Comparison of ENCODE assay signal across 8 cellular contexts in the genomic region with DNA sequence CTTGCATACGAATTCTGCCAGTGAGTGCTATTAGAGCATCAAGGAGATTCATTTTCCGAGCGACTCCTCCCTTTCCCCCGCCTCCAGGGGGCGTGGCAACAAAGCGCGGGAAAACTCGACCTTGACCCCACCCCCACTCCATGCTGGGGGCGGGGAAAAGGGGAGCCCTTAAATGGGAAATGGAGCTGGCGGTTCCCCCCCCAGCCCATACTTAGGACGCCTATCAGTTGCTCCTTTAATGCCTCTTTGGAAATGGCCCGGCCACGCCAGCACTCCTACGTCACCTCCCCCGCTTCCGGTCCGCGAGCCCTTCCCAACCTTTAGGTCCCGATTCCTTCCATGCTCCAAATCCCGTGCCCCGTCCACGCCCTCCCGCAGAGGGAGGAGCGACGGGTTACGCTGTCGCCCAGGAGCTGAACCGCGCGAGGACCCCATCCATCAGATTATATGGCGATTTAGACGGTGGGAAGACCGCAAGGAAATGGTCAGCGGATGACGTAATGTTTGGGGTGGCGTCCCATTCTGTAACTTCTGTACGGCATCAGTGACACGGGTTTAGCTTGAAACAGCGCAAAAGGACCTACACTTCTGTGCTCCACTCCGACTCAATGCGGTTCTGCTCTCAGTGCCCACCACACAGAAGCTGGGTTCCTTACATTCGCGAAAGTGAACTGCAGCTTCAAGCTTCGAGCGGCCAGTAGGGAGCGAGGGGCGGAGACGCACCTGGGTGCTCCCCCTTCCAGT. TPM values are rescaled to one million over a fixed set of nuclear protein-coding genes. Genes with fewer than 3 reads are reported as not detected.
DNase-seq lines count a peak whose midpoint lies in the region; ATAC-seq, FAIRE-seq and TF ChIP-seq lines count a peak whose summit lies in the region.

No MANE protein-coding gene starts in this region.

- H3K4me1 Mint-ChIP-seq in natural killer cell treated with Interleukin-12 subunit alpha and Interleukin-12 subunit beta and Interleukin-15 and Interleukin-18, amount 100 ng/mL, for 72 hours (ENCODE audit: low read depth in 2 of 2) = peaks cover 35 to 37% of the 10 kb centered on the region in 2 donors

- no peaks in the 10 kb centered on the region for H3K27me3 Mint-ChIP-seq in natural killer cell treated with Interleukin-12 subunit alpha and Interleukin-12 subunit beta and Interleukin-15 and Interleukin-18, amount 100 ng/mL, for 72 hours

- peaks cover 28% of the 10 kb centered on the region for H4K20me1 ChIP-seq in Loucy (ENCODE audit: insufficient read depth, low read length, poor library complexity, severe bottlenecking)

- H3K36me3 ChIP-seq in Loucy (ENCODE audit: insufficient read depth, low read length) = peaks cover 6% of the 10 kb centered on the region; the same call in 1 of the 2 replicates
- peaks cover 6% of the 10 kb centered on the region for H3K36me3 ChIP-seq in RWPE2 (ENCODE audit: low read depth)

- no peaks in the 10 kb centered on the region for H3K9me3 Mint-ChIP-seq in natural killer cell treated with Interleukin-12 subunit alpha and Interleukin-12 subunit beta and Interleukin-15 and Interleukin-18, amount 100 ng/mL, for 72 hours

- peaks cover 39% of the 10 kb centered on the region for H3K79me2 ChIP-seq in Loucy (ENCODE audit: insufficient read depth, low read length)

- peaks cover 3% of the 10 kb centered on the region; the same call in 1 of the 2 replicates for H3F3A ChIP-seq in Loucy (ENCODE audit: low read depth)

- H3K4me1 ChIP-seq in Loucy (ENCODE audit: insufficient read depth, low read length, poor library complexity, severe bottlenecking) (peaks cover 19% of the 10 kb centered on the region), RWPE2 (ENCODE audit: insufficient read depth, poor library complexity, severe bottlenecking) (no peaks in the 10 kb centered on the region)

- TF ChIP-seq CTCF in Loucy (conservative IDR thresholded peaks at IDR 0.05; ENCODE audit: low read length) (no peak), RWPE2 (IDR thresholded peaks at IDR 0.05; ENCODE audit: poor library complexity, severe bottlenecking) (peak; percentile 13), fibroblast of pulmonary artery (IDR thresholded peaks at IDR 0.05; ENCODE audit: low read length, missing control alignments) (peak; percentile 2)

- no peaks in the 10 kb centered on the region for H3K9me2 ChIP-seq in Loucy (replicated peaks; ENCODE audit: low read depth, low read length)

- peak overlapping the region; percentile 94 for H3K4me3 Mint-ChIP-seq in natural killer cell treated with Interleukin-12 subunit alpha and Interleukin-12 subunit beta and Interleukin-15 and Interleukin-18, amount 100 ng/mL, for 72 hours

- peak overlapping the region; percentile 83 for H3K27ac ChIP-seq in RWPE2 (ENCODE audit: poor library complexity, severe bottlenecking)

- ATAC-seq in RWPE2 (ENCODE audit: low read depth) = peak; percentile 25
- ATAC-seq in natural killer cell treated with Interleukin-12 subunit alpha and Interleukin-12 subunit beta and Interleukin-15 and Interleukin-18, amount 100 ng/mL, for 72 hours = peak; percentile 67 to 73

- peak overlapping the region; percentile 98 for H3K27ac Mint-ChIP-seq in natural killer cell treated with Interleukin-12 subunit alpha and Interleukin-12 subunit beta and Interleukin-15 and Interleukin-18, amount 100 ng/mL, for 72 hours

- peak overlapping the region; percentile 67 for H3K4me2 ChIP-seq in Loucy (ENCODE audit: low read depth, low read length, poor library complexity, severe bottlenecking)

- H3K9me3 ChIP-seq in Loucy (ENCODE audit: insufficient read depth, low read depth, low read length) (no peaks in the 10 kb centered on the region), RWPE2 (ENCODE audit: severe bottlenecking) (no peaks in the 10 kb centered on the region)

- peak; percentile 60 for TF ChIP-seq POLR2A in H54 (IDR thresholded peaks at IDR 0.05; ENCODE audit: low read depth, low read length)

- H3K36me3 Mint-ChIP-seq in natural killer cell treated with Interleukin-12 subunit alpha and Interleukin-12 subunit beta and Interleukin-15 and Interleukin-18, amount 100 ng/mL, for 72 hours = peaks cover 5% of the 10 kb centered on the region

- peak overlapping the region; percentile 89 for H2AFZ ChIP-seq in Loucy (ENCODE audit: low read length)

- H3K4me3 ChIP-seq in Loucy (ENCODE audit: low read length, poor library complexity, severe bottlenecking) (peak overlapping the region; percentile 89), RWPE2 (ENCODE audit: severe bottlenecking) (peak overlapping the region; percentile 64), fibroblast of pulmonary artery (replicated peaks; ENCODE audit: low read depth, low read length) (peak overlapping the region; percentile 97)

- peak overlapping the region; percentile 91 for H3K9ac ChIP-seq in Loucy (ENCODE audit: low read depth, low read length, poor library complexity, severe bottlenecking)

- no peak for FAIRE-seq in H54 (lab: Jason Lieb, UNC)

- DNase-seq in Daoy (ENCODE audit: low read depth) (peak; percentile 97), H54 (ENCODE audit: insufficient read length, low spot score) (peak; percentile 96), RWPE2 (ENCODE audit: low spot score) (peak; percentile 97), fibroblast of pulmonary artery (ENCODE audit: low read depth) (peak; percentile 98)
- peak; percentile 94 for DNase-seq in activated effector memory CD4-positive, alpha-beta T cell treated with Interleukin-2 at 50 U/mL for 16 hours
- peak; percentile 95 for DNase-seq in natural killer cell treated with Interleukin-12 subunit alpha and Interleukin-12 subunit beta and Interleukin-15 and Interleukin-18, amount 100 ng/mL, for 72 hours (ENCODE audit: low spot score)
- DNase-seq in stimulated activated naive CD4-positive, alpha-beta T cell treated with Interleukin-2 at 50 U/mL for 16 hours (lab: John Stamatoyannopoulos, UW) = peak; percentile 84

- H3K27me3 ChIP-seq in Loucy (ENCODE audit: insufficient read depth, low read length, poor library complexity, severe bottlenecking) (no peaks in the 10 kb centered on the region), RWPE2 (ENCODE audit: insufficient read depth, poor library complexity, severe bottlenecking) (no peaks in the 10 kb centered on the region)

RNA-seq across cellular contexts. Expression of gene ZNF687, which starts 0.7 kb away (rescaled TPM):
- 11.4 and 11.9 TPM in 2 replicates for total RNA-seq in Daoy (2014; rRNA removed; shearing (Covaris generic))
- 10 to 100 TPM; 29.1 to 31.2 TPM for total RNA-seq in natural killer cell treated with Interleukin-12 subunit alpha and Interleukin-12 subunit beta and Interleukin-15 and Interleukin-18, amount 100 ng/mL, for 72 hours

RNA-seq across cellular contexts. Expression of gene PSMD4, which starts 26.9 kb away (rescaled TPM):
- total RNA-seq in Daoy (2014; rRNA removed; shearing (Covaris generic)) = 412 and 482 TPM in 2 replicates
- total RNA-seq in natural killer cell treated with Interleukin-12 subunit alpha and Interleukin-12 subunit beta and Interleukin-15 and Interleukin-18, amount 100 ng/mL, for 72 hours = 100 to 1,000 TPM; 193 to 235 TPM

RNA-seq across cellular contexts. Expression of gene PI4KB, which starts 45.8 kb away (rescaled TPM):
- 23.0 and 39.6 TPM in 2 replicates for total RNA-seq in Daoy (2014; rRNA removed; shearing (Covaris generic))
- total RNA-seq in natural killer cell treated with Interleukin-12 subunit alpha and Interleukin-12 subunit beta and Interleukin-15 and Interleukin-18, amount 100 ng/mL, for 72 hours = 10 to 100 TPM; 69.9 to 82.3 TPM

Comparison
In these comparisons a context has a peak if more than half of its experiments do, and no peak if none do; other contexts are left out.
1. Peak in every context shown above with its lines: DNase-seq, ATAC-seq, H3K4me3 ChIP-seq and H3K27ac ChIP-seq.